8 cellular contexts compared by ENCODE assay signal in the genomic region with DNA sequence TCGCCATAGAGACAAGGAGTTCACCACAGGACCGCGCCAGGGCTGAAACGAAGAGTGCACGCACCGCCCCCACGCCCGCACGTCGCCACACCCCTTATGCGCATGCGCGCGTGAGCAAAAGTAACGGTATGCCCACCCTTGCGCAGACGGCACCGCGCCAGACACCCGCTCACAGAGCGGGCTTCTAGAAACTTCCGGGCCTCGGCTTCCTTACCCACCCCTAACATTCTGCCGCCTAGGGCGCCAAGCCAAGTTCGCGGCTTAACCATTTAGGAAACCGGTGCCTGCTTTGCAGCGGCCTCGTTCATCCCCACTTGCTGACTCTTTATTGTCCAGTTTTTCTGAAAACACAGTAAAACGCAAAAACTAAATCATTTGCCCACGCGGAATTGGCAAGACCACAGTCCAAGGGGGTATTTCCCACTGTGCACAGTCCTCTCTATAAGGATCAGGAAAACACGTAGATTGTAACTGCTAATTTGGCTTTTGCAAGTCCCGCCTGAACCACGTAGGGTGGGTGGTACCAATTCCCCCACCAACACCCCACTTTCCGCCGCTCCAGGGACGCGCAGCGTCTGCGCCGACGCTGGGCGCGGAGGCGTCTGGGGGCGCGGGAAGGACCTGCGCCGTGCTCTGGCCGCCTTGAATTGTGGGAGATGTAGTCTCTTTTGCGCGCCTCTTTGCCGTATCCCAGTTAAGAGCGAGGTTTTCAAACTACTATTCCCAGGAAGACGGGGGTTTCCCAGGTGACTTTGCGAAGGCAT. TPM values are rescaled to one million over a fixed set of nuclear protein-coding genes. Genes with fewer than 3 reads are reported as not detected.
A peak's percentile ranks its signal among the peaks of the same experiment; 100 is the strongest.
DNase-seq lines count a peak whose midpoint lies in the region; ATAC-seq and TF ChIP-seq lines count a peak whose summit lies in the region.

A gene with protein sequence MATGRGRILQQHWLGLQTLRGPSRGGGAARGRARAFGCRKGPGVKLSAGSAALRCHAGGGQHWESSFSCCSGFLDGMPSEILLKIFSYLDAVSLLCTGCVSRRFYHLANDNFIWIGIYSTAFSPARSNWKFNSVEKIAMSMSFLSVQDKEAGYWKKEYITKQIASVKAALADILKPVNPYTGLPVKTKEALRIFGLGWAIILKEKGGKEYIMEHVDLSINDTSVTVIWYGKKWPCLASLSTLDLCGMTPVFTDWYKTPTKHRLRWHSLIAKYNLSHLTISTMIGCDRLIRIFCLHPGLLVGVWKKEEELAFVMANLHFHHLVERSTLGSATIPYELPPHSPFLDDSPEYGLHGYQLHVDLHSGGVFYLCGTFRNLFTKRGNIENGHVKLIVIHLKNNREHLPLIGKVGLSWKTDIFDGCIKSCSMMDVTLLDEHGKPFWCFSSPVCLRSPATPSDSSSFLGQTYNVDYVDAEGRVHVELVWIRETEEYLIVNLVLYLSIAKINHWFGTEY (minus strand): TSS at position 56 of the 764 bp plus-strand sequence. CDS start 49 bp downstream, at position 7.
A gene with protein sequence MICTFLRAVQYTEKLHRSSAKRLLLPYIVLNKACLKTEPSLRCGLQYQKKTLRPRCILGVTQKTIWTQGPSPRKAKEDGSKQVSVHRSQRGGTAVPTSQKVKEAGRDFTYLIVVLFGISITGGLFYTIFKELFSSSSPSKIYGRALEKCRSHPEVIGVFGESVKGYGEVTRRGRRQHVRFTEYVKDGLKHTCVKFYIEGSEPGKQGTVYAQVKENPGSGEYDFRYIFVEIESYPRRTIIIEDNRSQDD (plus strand): TSS at position 745 of the 764 bp plus-strand sequence. CDS start 286 bp downstream, outside the sequence.

- H3K9me3 ChIP-seq in IMR-90 (ENCODE audit: control insufficient read depth, insufficient read depth, low read length) (no peaks in the 10 kb centered on the region), OCI-LY7 (ENCODE audit: low read length) (no peaks in the 10 kb centered on the region)

- peaks cover 12 to 36% of the 10 kb centered on the region in 2 experiments; a peak in 3 of 4 replicates for H3K79me1 ChIP-seq in IMR-90 (ENCODE audit: low read depth in 1 of 2, low read length in 2 of 2)

- H4K20me1 ChIP-seq in IMR-90 (ENCODE audit: insufficient read depth, low read length), result no peaks in the 10 kb centered on the region
- no peaks in the 10 kb centered on the region for H4K20me1 ChIP-seq in OCI-LY7 (ENCODE audit: insufficient read depth, low read length)

- H3K9ac ChIP-seq in IMR-90 (ENCODE audit: low read depth, low read length), result peak within 1 kb of the TSS; percentile 90

- peak within 1 kb of the TSS; percentile 96 for H4K5ac ChIP-seq in IMR-90 (ENCODE audit: low read depth, low read length)

- POLR2A ChIA-PET in IMR-90 (lab: Charles Lee; ENCODE audit: unreplicated experiment) (no interaction called here), OCI-LY7 (lab: Charles Lee) (no interaction called here)

- H2AK5ac ChIP-seq in IMR-90 (ENCODE audit: low read depth, low read length), result peak within 1 kb of the TSS; percentile 92

- H2BK120ac ChIP-seq in IMR-90 (ENCODE audit: low read depth, low read length), result peak within 1 kb of the TSS; percentile 97

- H4K8ac ChIP-seq in IMR-90 (ENCODE audit: low read depth in 2 of 2, low read length in 2 of 2), result peak within 1 kb of the TSS; percentile 79 to 99

- peaks cover 45% of the 10 kb centered on the region for H3K79me2 ChIP-seq in OCI-LY7 (ENCODE audit: insufficient read depth, low read depth, low read length)

- H3K9me2 ChIP-seq in OCI-LY7 (ENCODE audit: insufficient read depth, low read length), result no peaks in the 10 kb centered on the region

- peak within 1 kb of the TSS; percentile 94 for H2AK9ac ChIP-seq in IMR-90 (replicated peaks; ENCODE audit: low read depth, low read length, poor library complexity)

- H2AFZ ChIP-seq in IMR-90 (replicated peaks; ENCODE audit: low read length, poor library complexity) (peak within 1 kb of the TSS; percentile 95), OCI-LY7 (ENCODE audit: low read length) (peak within 1 kb of the TSS; percentile 88)

- peak; percentile 5; the same call in 1 of the 2 replicates for TF ChIP-seq POLR2A in IMR-90 (IDR thresholded peaks at IDR 0.05; ENCODE audit: low read depth, low read length)

- H2BK5ac ChIP-seq in IMR-90 (ENCODE audit: low read depth, low read length, poor library complexity, severe bottlenecking), result peak within 1 kb of the TSS; percentile 99

- H3K36me3 ChIP-seq in IMR-90 (ENCODE audit: control insufficient read depth, insufficient read depth, low read length) (no peaks in the 10 kb centered on the region; the same call in 1 of the 2 replicates), OCI-LY7 (ENCODE audit: insufficient read depth, low read length) (peaks cover 20% of the 10 kb centered on the region)

- peak within 1 kb of the TSS; percentile 98 for H3K4ac ChIP-seq in IMR-90 (ENCODE audit: low read depth, low read length)

- peak within 1 kb of the TSS; percentile 94 for H3K18ac ChIP-seq in IMR-90 (ENCODE audit: low read depth, low read length)

- peaks cover 7% of the 10 kb centered on the region for H3K9me1 ChIP-seq in IMR-90 (ENCODE audit: insufficient read depth, low read length)

- H3K27me3 ChIP-seq in IMR-90 (ENCODE audit: control insufficient read depth, insufficient read depth, low read length), result no peaks in the 10 kb centered on the region

- H3K4me2 ChIP-seq in IMR-90 (ENCODE audit: low read depth, low read length) (peak within 1 kb of the TSS; percentile 94), OCI-LY7 (ENCODE audit: low read length) (peak within 1 kb of the TSS; percentile 100)

- peak within 1 kb of the TSS; percentile 96 for H3K23ac ChIP-seq in IMR-90 (ENCODE audit: low read depth, low read length)

- dilution Hi-C loops in IMR-90 (cut with HindIII; ENCODE audit: low sequenced_read_pairs, unreplicated experiment), result no loop called here

- 0% methylated on average over 27 of the region's 58 CpGs; no CpG with 5 or more reads in 1 of the 2 experiments for WGBS in IMR-90 (ENCODE audit: extremely low coverage in 2 of 2, insufficient read length in 1 of 2), 2 experiments

- ATAC-seq in GM21529 (IDR thresholded peaks at IDR 0.05; ENCODE audit: unreplicated experiment) (peak; percentile 88), IMR-90 (ENCODE audit: low read depth) (peak; percentile 91)

- no peak for TF ChIP-seq RAD21 in IMR-90 (IDR thresholded peaks at IDR 0.05; ENCODE audit: low read length)

- intact Hi-C loops in IMR-90 (cut with micrococcal nuclease) (loop anchor here (1.0 to 10.0 kb wide), 2 partner anchors 42 to 463 kb away; no protein-coding TSS in a partner anchor), OCI-LY7 (cut with micrococcal nuclease; ENCODE audit: unreplicated experiment) (loop anchor here (2.0 kb wide), 1 partner anchor 83 kb away; no protein-coding TSS in a partner anchor)

- H3K4me1 ChIP-seq in IMR-90 (ENCODE audit: control insufficient read depth, insufficient read depth, low read length), result peaks cover 8% of the 10 kb centered on the region
- H3K4me1 ChIP-seq in OCI-LY7 (ENCODE audit: insufficient read depth, low read length, poor library complexity, severe bottlenecking), result peaks cover 25% of the 10 kb centered on the region

- peak within 1 kb of the TSS; percentile 92; the same call in 2 of the 3 replicates for H2BK15ac ChIP-seq in IMR-90 (ENCODE audit: low read depth, low read length)

- H3K27ac ChIP-seq in IMR-90 (ENCODE audit: insufficient read depth, low read length), result peak within 1 kb of the TSS; percentile 99
- peak within 1 kb of the TSS; percentile 94 for H3K27ac ChIP-seq in OCI-LY7 (ENCODE audit: low read depth, low read length, poor library complexity, severe bottlenecking)

- peak within 1 kb of the TSS; percentile 100 for H3K56ac ChIP-seq in IMR-90 (ENCODE audit: extremely low read depth, insufficient read depth, low read length)

- TF ChIP-seq CTCF in IMR-90 (conservative IDR thresholded peaks at IDR 0.05; ENCODE audit: low read depth, low read length) (0 out of 2 replicates have a peak, but pooled peaks have one; percentile 0), OCI-LY7 (conservative IDR thresholded peaks at IDR 0.05; ENCODE audit: low read length) (no peak)

- H3K4me3 ChIP-seq in IMR-90 (ENCODE audit: insufficient read depth, low read depth, low read length) (peak within 1 kb of the TSS; percentile 91), OCI-LY7 (ENCODE audit: low read depth, low read length, poor library complexity, severe bottlenecking) (peak within 1 kb of the TSS; percentile 80)

- in situ Hi-C loops in IMR-90 (cut with MboI; ENCODE audit: low sequenced_read_pairs), result no loop called here

- CTCF ChIA-PET in IMR-90 (lab: Yijun Ruan, JAX), result no interaction called here
- CTCF ChIA-PET in OCI-LY7 (lab: Charles Lee; ENCODE audit: unreplicated experiment), result no interaction called here

- H4K91ac ChIP-seq in IMR-90 (ENCODE audit: insufficient read depth, low read depth, low read length), result peak within 1 kb of the TSS; percentile 98

- peak within 1 kb of the TSS; percentile 97 for H2BK20ac ChIP-seq in IMR-90 (ENCODE audit: low read depth, low read length)

- DNase-seq in DMS114 treated with DMSO at 0.1 percent for 48 hours (lab: John Stamatoyannopoulos, UW; ENCODE audit: unreplicated experiment) (peak; percentile 92), IMR-90 (peak; percentile 96), OCI-LY7 (ENCODE audit: low spot score) (peak; percentile 90), activated T-cell treated with anti-CD3 and anti-CD28 coated beads for 4 hours (peak; percentile 91), epidermal melanocyte (ENCODE audit: insufficient read length, low spot score) (peak; percentile 91), midbrain (lab: John Stamatoyannopoulos, UW) (peak; percentile 95)
- DNase-seq in stimulated activated CD8-positive, alpha-beta memory T cell treated with anti-CD3 and anti-CD28 coated beads, Interleukin-15, amount 100 ng/mL, for 48 hours (ENCODE audit: low read depth in 2 of 2), result peak; percentile 92 to 94

- peak within 1 kb of the TSS; percentile 98 for H3K14ac ChIP-seq in IMR-90 (replicated peaks; ENCODE audit: low read depth, low read length)

- BruUV-seq in IMR-90 (replicated peaks; lab: Mats Ljungman, UMichigan) (no TSS peak), OCI-LY7 (replicated peaks; lab: Mats Ljungman, UMichigan) (no TSS peak)

RNA-seq across cellular contexts. Expression of the first gene that starts in this region (rescaled TPM):
- total RNA-seq in IMR-90 (2012; rRNA removed) (0.90 and 1.1 TPM in 2 replicates), OCI-LY7 (2022) (1.2 and 2.1 TPM in 2 replicates)
- polyA plus RNA-seq in IMR-90 (2012; rRNA removed), result 1.5 and 2.0 TPM in 2 replicates
- 0.51 and 0.62 TPM in 2 replicates for polyA plus RNA-seq in IMR-90 (2012; cell fraction: cytosol; rRNA removed)
- polyA plus RNA-seq in IMR-90 (2012; cell fraction: nucleus; rRNA removed; ENCODE audit: low replicate concordance), result 0.67 and 6.4 TPM in 2 replicates
- total RNA-seq in OCI-LY7 (2014; rRNA removed; shearing (Covaris generic)), result 0.54 and 0.59 TPM in 2 replicates

RNA-seq across cellular contexts. Expression of the second gene that starts in this region (rescaled TPM):
- total RNA-seq in IMR-90 (2012; rRNA removed) (41.9 and 42.8 TPM in 2 replicates), OCI-LY7 (2022) (20.7 and 25.2 TPM in 2 replicates)
- polyA plus RNA-seq in IMR-90 (2012; rRNA removed), result 41.5 and 52.7 TPM in 2 replicates
- polyA plus RNA-seq in IMR-90 (2012; cell fraction: cytosol; rRNA removed), result 11.2 and 15.8 TPM in 2 replicates
- polyA plus RNA-seq in IMR-90 (2012; cell fraction: nucleus; rRNA removed; ENCODE audit: low replicate concordance), result 7.0 and 45.7 TPM in 2 replicates
- total RNA-seq in OCI-LY7 (2014; rRNA removed; shearing (Covaris generic)), result 30.8 and 42.9 TPM in 2 replicates

Comparison
In these comparisons a context has a peak if more than half of its experiments do, and no peak if none do; other contexts are left out.
1. Peak in every context shown above with its lines: DNase-seq, ATAC-seq, H3K4me3 ChIP-seq and H3K27ac ChIP-seq.